Comparison of ENCODE assay signal across 12 cellular contexts in the genomic region with DNA sequence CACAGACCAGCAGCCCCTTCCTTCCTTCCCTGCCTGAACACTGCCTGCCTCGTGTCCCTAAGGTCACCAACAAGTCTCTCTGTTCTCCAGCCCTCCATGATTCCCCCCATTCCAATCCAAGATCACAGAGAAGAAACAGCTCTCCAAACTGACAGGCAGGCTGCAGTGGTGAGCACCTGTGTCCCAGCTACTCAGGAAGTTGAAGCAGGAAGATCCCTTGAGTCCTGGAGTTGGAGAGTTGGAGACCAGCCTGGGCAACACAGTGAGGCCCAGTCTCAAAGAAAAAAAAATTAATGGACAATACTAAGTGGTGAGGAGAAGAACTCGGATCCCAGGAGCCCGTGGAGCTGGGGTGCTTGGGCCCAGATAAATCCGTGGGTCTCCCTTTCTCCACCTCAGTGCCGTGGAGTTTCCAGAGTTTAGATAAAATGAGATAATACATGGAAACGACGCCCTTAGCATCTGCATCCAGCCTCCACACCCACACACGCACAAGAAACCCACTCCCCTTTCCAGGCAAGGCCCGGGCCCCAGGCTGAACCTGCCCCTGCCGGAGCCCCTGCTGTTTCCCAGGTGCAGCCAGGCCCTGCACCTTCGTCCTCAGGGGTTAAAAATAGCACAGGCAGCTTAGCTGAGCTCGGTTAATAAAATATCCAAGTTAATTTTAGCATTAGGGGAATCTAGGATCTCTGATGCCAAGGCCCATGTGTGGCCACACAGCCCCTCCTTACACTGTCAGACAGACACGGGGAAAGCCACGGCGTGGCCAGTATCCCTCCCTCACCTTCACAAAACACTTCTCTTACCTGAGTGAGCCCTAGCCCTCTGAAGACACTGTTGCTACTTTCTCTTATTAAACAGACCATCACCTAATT. TPM values are rescaled to one million over a fixed set of nuclear protein-coding genes. Genes with fewer than 3 reads are reported as not detected.
DNase-seq lines count a peak whose midpoint lies in the region; ATAC-seq, FAIRE-seq and TF ChIP-seq lines count a peak whose summit lies in the region.
"Had no signal": no experiment of that assay in that cellular context is flagged by ENCODE, and none has a peak within 500 bp of the region (broad histone marks: within the 10 kb centered on the region; RNA-seq: fewer than 3 reads in every experiment).

No MANE protein-coding gene starts in this region.

- FAIRE-seq in astrocyte (lab: Jason Lieb, UNC) (no peak), frontal cortex (lab: Jason Lieb, UNC) (no peak)

- H3K14ac ChIP-seq in mesenchymal stem cell (ENCODE audit: low read length in 2 of 2): no peak overlapping the region

- H3K4me3 ChIP-seq in astrocyte (ENCODE audit: insufficient read depth, low read depth, low read length): no peak overlapping the region
- H3K4me3 ChIP-seq in mesenchymal stem cell (ENCODE audit: insufficient read depth in 1 of 2, low read depth in 1 of 2, low read length in 2 of 2): peak overlapping the region in 1 of 2 experiments; percentile 99
- peak overlapping the region in 1 of 4 donors; percentile 35 for H3K4me3 ChIP-seq in upper lobe of left lung
- H3K4me3 ChIP-seq: HAP-1 had no signal

- peak overlapping the region; percentile 66 to 69 for H3K4ac ChIP-seq in mesenchymal stem cell (ENCODE audit: low read depth in 1 of 2, low read length in 2 of 2)

- H2AFZ ChIP-seq in astrocyte (ENCODE audit: low read depth, low read length) (no peak overlapping the region), mesenchymal stem cell (ENCODE audit: low read depth, low read length) (no peak overlapping the region)

- H3K36me3 Mint-ChIP-seq in activated naive CD4-positive, alpha-beta T cell treated with anti-CD3 and anti-CD28 coated beads, Interleukin-2, amount 10 ng/mL, durations not matched to agents 7 days and 5 days: peaks cover 73% of the 10 kb centered on the region
- peaks cover 12% of the 10 kb centered on the region for H3K36me3 Mint-ChIP-seq in astrocyte (ENCODE audit: low read depth, unreplicated experiment)

- peak overlapping the region; percentile 99 for H3K4me3 Mint-ChIP-seq in activated naive CD4-positive, alpha-beta T cell treated with anti-CD3 and anti-CD28 coated beads, Interleukin-2, amount 10 ng/mL, durations not matched to agents 7 days and 5 days
- peak overlapping the region; percentile 57 for H3K4me3 Mint-ChIP-seq in astrocyte (ENCODE audit: unreplicated experiment)

- H3K18ac ChIP-seq in mesenchymal stem cell (ENCODE audit: low read depth in 1 of 2, low read length in 2 of 2): peak overlapping the region; percentile 78 to 84

- peaks cover 77% of the 10 kb centered on the region for H3K4me1 Mint-ChIP-seq in activated naive CD4-positive, alpha-beta T cell treated with anti-CD3 and anti-CD28 coated beads, Interleukin-2, amount 10 ng/mL, durations not matched to agents 7 days and 5 days
- peaks cover 51% of the 10 kb centered on the region for H3K4me1 Mint-ChIP-seq in astrocyte (ENCODE audit: low read depth, unreplicated experiment)

- DNase-seq in activated naive CD4-positive, alpha-beta T cell treated with anti-CD3 and anti-CD28 coated beads, Interleukin-2, amount 10 ng/mL, durations not matched to agents 7 days and 5 days: no peak
- no peak for DNase-seq in activated naive CD4-positive, alpha-beta T cell (lab: John Stamatoyannopoulos, UW)
- DNase-seq in astrocyte (ENCODE audit: low read depth) (no peak), mesenchymal stem cell (no peak), upper lobe of left lung (no peak), midbrain (lab: John Stamatoyannopoulos, UW) (no peak), NCI-H1436 treated with DMSO at 0.1 percent for 48 hours (lab: John Stamatoyannopoulos, UW) (no peak), frontal cortex (ENCODE audit: low spot score in 2 of 2) (no peak)
- DNase-seq: AML-193, foreskin fibroblast had no signal

- H2AK5ac ChIP-seq in mesenchymal stem cell (ENCODE audit: low read length, severe bottlenecking): peak overlapping the region; percentile 77

- H2BK15ac ChIP-seq in mesenchymal stem cell (ENCODE audit: low read depth, poor library complexity, severe bottlenecking): peak overlapping the region; percentile 85

- no peaks in the 10 kb centered on the region for H3K79me1 ChIP-seq in mesenchymal stem cell (replicated peaks; ENCODE audit: low read length, poor library complexity, severe bottlenecking)

- H3K79me2 ChIP-seq in astrocyte (ENCODE audit: insufficient read depth, low read length): peaks cover 93% of the 10 kb centered on the region

- no peak for ATAC-seq in upper lobe of left lung (ENCODE audit: low FRiP score in 2 of 2)

- peaks cover 67% of the 10 kb centered on the region for H4K20me1 ChIP-seq in astrocyte (ENCODE audit: insufficient read depth, low read length)

- peak overlapping the region; percentile 80 to 95 for H2BK12ac ChIP-seq in mesenchymal stem cell (ENCODE audit: low read length in 2 of 2)

- peaks cover 9% of the 10 kb centered on the region for H3K27me3 Mint-ChIP-seq in activated naive CD4-positive, alpha-beta T cell treated with anti-CD3 and anti-CD28 coated beads, Interleukin-2, amount 10 ng/mL, durations not matched to agents 7 days and 5 days
- H3K27me3 Mint-ChIP-seq in astrocyte (ENCODE audit: low read depth, unreplicated experiment): no peaks in the 10 kb centered on the region

- peak overlapping the region; percentile 85 for H2BK5ac ChIP-seq in mesenchymal stem cell (ENCODE audit: low read depth, low read length, poor library complexity, severe bottlenecking)

- no peaks in the 10 kb centered on the region for H3K36me3 ChIP-seq in astrocyte (ENCODE audit: insufficient read depth, low read length)
- peaks cover 11 to 27% of the 10 kb centered on the region in 2 experiments for H3K36me3 ChIP-seq in mesenchymal stem cell (ENCODE audit: control insufficient read depth in 1 of 2, insufficient read depth in 2 of 2, low read depth in 1 of 2, low read length in 2 of 2)
- no peaks in the 10 kb centered on the region for H3K36me3 ChIP-seq in upper lobe of left lung
- H3K36me3 ChIP-seq: HAP-1 had no signal

- no peak for TF ChIP-seq POLR2A in upper lobe of left lung (IDR thresholded peaks at IDR 0.05)

- H2BK120ac ChIP-seq in mesenchymal stem cell (ENCODE audit: low read depth, low read length): peak overlapping the region; percentile 69

- peak overlapping the region; percentile 98 for H3K9ac ChIP-seq in astrocyte (ENCODE audit: low read length)
- H3K9ac ChIP-seq in mesenchymal stem cell (ENCODE audit: low read length): peak overlapping the region; percentile 96

- H4K8ac ChIP-seq in mesenchymal stem cell (ENCODE audit: low read length): peak overlapping the region; percentile 83

- peak overlapping the region; percentile 71 for H4K91ac ChIP-seq in mesenchymal stem cell (ENCODE audit: low read length)

- H3K9me3 ChIP-seq in astrocyte (ENCODE audit: insufficient read depth, low read depth, low read length) (no peaks in the 10 kb centered on the region), mesenchymal stem cell (ENCODE audit: control insufficient read depth, low read length) (no peaks in the 10 kb centered on the region), upper lobe of left lung (no peaks in the 10 kb centered on the region)
- H3K9me3 ChIP-seq: HAP-1 had no signal

- H3K9me3 Mint-ChIP-seq in activated naive CD4-positive, alpha-beta T cell treated with anti-CD3 and anti-CD28 coated beads, Interleukin-2, amount 10 ng/mL, durations not matched to agents 7 days and 5 days: peaks cover 18% of the 10 kb centered on the region
- H3K9me3 Mint-ChIP-seq in astrocyte (ENCODE audit: unreplicated experiment): no peaks in the 10 kb centered on the region

- H3K4me2 ChIP-seq in astrocyte (ENCODE audit: low read length) (peak overlapping the region; percentile 100), mesenchymal stem cell (ENCODE audit: low read length, poor library complexity, severe bottlenecking) (peak overlapping the region; percentile 72)

- TF ChIP-seq CTCF in astrocyte (IDR thresholded peaks at IDR 0.05; ENCODE audit: insufficient read depth, low read depth, low read length): no peak
- no peak for TF ChIP-seq CTCF in upper lobe of left lung (IDR thresholded peaks at IDR 0.05)

- H3K27ac ChIP-seq in astrocyte (ENCODE audit: low read depth, low read length) (peak overlapping the region; percentile 98), mesenchymal stem cell (ENCODE audit: low read length, poor library complexity, severe bottlenecking) (peak overlapping the region; percentile 94), upper lobe of left lung (peak overlapping the region; percentile 62 to 94 (median 88))

- H3K23ac ChIP-seq in mesenchymal stem cell (ENCODE audit: low read length in 2 of 2): peak overlapping the region in 1 of 2 experiments; percentile 90

- H3K4me1 ChIP-seq in astrocyte (ENCODE audit: insufficient read depth, low read length) (peaks cover 59% of the 10 kb centered on the region), mesenchymal stem cell (ENCODE audit: control insufficient read depth, insufficient read depth, low read depth, low read length) (peaks cover 54% of the 10 kb centered on the region), upper lobe of left lung (peaks cover 42 to 85% (median 51%) of the 10 kb centered on the region in 4 donors)

- CTCF ChIA-PET in activated naive CD4-positive, alpha-beta T cell treated with anti-CD3 and anti-CD28 coated beads, Interleukin-2, amount 10 ng/mL, durations not matched to agents 7 days and 5 days (lab: Charles Lee): interaction anchor here (1.0 kb wide), 1 partner anchor 16 kb away, joined by 4 read pairs; no protein-coding TSS in a partner anchor

- WGBS in mesenchymal stem cell: 79% methylated on average over 14 of the region's 15 CpGs
- WGBS in upper lobe of left lung, 2 donors: 75 to 78% methylated on average over 15 of the region's 15 CpGs

- H3K27ac Mint-ChIP-seq in activated naive CD4-positive, alpha-beta T cell treated with anti-CD3 and anti-CD28 coated beads, Interleukin-2, amount 10 ng/mL, durations not matched to agents 7 days and 5 days: peak overlapping the region; percentile 97
- H3K27ac Mint-ChIP-seq in astrocyte (ENCODE audit: unreplicated experiment): no peak overlapping the region

- H3K27me3 ChIP-seq in astrocyte (ENCODE audit: insufficient read depth, low read length) (no peaks in the 10 kb centered on the region), mesenchymal stem cell (ENCODE audit: control insufficient read depth in 1 of 2, insufficient read depth in 1 of 2, low read length in 2 of 2) (no peaks in the 10 kb centered on the region), upper lobe of left lung (no peaks in the 10 kb centered on the region)

- TF ChIP-seq EP300 in upper lobe of left lung (IDR thresholded peaks at IDR 0.05): no peak

RNA-seq across cellular contexts. Expression of a gene that starts 4.7 kb away (rescaled TPM):
- total RNA-seq in astrocyte (41.1 and 41.4 TPM in 2 replicates), upper lobe of left lung (10 to 100 TPM; 11.4 to 52.4 (median 18.4) TPM), frontal cortex (12.6 TPM)
- polyA plus RNA-seq in mesenchymal stem cell (2013, experiment 1 of 2): 44.2 TPM
- 43.9 TPM for polyA plus RNA-seq in mesenchymal stem cell (2013, experiment 2 of 2)

RNA-seq across cellular contexts. Expression of a gene that starts 51.3 kb away (rescaled TPM):
- total RNA-seq in astrocyte: not detected in 2 replicates
- not detected for polyA plus RNA-seq in mesenchymal stem cell (2013, experiment 1 of 2)
- polyA plus RNA-seq in mesenchymal stem cell (2013, experiment 2 of 2): not detected
- total RNA-seq in upper lobe of left lung: 1 to 10 TPM in 1 of 6 donors, under 1 TPM in 2, not detected in 3; 0.67 to 3.6 (median 0.76) TPM
- not detected for total RNA-seq in frontal cortex
- polyA plus RNA-seq: neural cell had no signal
